In genomic region chr5:75566710-75567309, GRCh38 we compare ENCODE assay signal across 8 cellular contexts. TPM values are rescaled to one million over a fixed set of nuclear protein-coding genes. Genes with fewer than 3 reads are reported as not detected.
DNase-seq lines count a peak whose midpoint lies in the region; ATAC-seq lines count a peak whose summit lies in the region.

No MANE protein-coding gene starts in this region.

- peak; percentile 64 for DNase-seq in activated naive CD4-positive, alpha-beta T cell treated with Interleukin-2 at 50 U/mL for 16 hours
- DNase-seq in activated naive CD4-positive, alpha-beta T cell (lab: John Stamatoyannopoulos, UW): no peak
- DNase-seq in NT2/D1 (ENCODE audit: low read depth, low spot score) (peak; percentile 20), iPS DF 19.7 (ENCODE audit: low read depth, low spot score) (peak; percentile 3), GM19238 (ENCODE audit: insufficient read length, low spot score) (no peak)
- peak; percentile 59 to 74 for DNase-seq in activated naive CD4-positive, alpha-beta T cell treated with anti-CD3 and anti-CD28 coated beads, Interleukin-2, amount 50 U/mL, for 72 hours (ENCODE audit: low spot score in 2 of 2)
- peak; percentile 55 to 66 for DNase-seq in stimulated activated CD4-positive, alpha-beta T cell treated with anti-CD3 and anti-CD28 coated beads, Interleukin-2, amount 100 ng/mL, for 24 hours

- peaks cover 9 to 30% of the 10 kb centered on the region in 2 donors for H3K9me3 Mint-ChIP-seq in activated naive CD4-positive, alpha-beta T cell treated with anti-CD3 and anti-CD28 coated beads, Interleukin-2, amount 50 U/mL, for 72 hours

- ATAC-seq in HG02970 (IDR thresholded peaks at IDR 0.05; ENCODE audit: low FRiP score, unreplicated experiment): peak; percentile 68
- ATAC-seq in activated naive CD4-positive, alpha-beta T cell treated with anti-CD3 and anti-CD28 coated beads, Interleukin-2, amount 50 U/mL, for 72 hours: peak; percentile 91 to 92

- H3K9ac ChIP-seq in NT2/D1 (ENCODE audit: insufficient read length, low read depth): no peak overlapping the region

- H3K4me3 ChIP-seq in NT2/D1 (ENCODE audit: insufficient read length, low read depth): no peak overlapping the region

- peaks cover 3% of the 10 kb centered on the region for H3K36me3 ChIP-seq in NT2/D1 (ENCODE audit: insufficient read depth, insufficient read length, low read length)

- peak overlapping the region; percentile 81 to 95 for H3K27ac Mint-ChIP-seq in activated naive CD4-positive, alpha-beta T cell treated with anti-CD3 and anti-CD28 coated beads, Interleukin-2, amount 50 U/mL, for 72 hours

- no peaks in the 10 kb centered on the region for H3K27me3 ChIP-seq in NT2/D1 (ENCODE audit: insufficient read depth, insufficient read length)

- peaks cover 5% of the 10 kb centered on the region; the same call in 1 of the 2 replicates for H3K9me3 ChIP-seq in NT2/D1 (ENCODE audit: insufficient read depth, low read length)

- no peaks in the 10 kb centered on the region for H3K4me1 ChIP-seq in NT2/D1 (ENCODE audit: insufficient read depth, insufficient read length)

- peaks cover 32 to 71% of the 10 kb centered on the region in 2 donors for H3K36me3 Mint-ChIP-seq in activated naive CD4-positive, alpha-beta T cell treated with anti-CD3 and anti-CD28 coated beads, Interleukin-2, amount 50 U/mL, for 72 hours

RNA-seq across cellular contexts. Expression of gene ANKDD1B, which starts 44.4 kb away (rescaled TPM):
- total RNA-seq in activated naive CD4-positive, alpha-beta T cell treated with anti-CD3 and anti-CD28 coated beads, Interleukin-2, amount 50 U/mL, for 72 hours: under 1 TPM in 1 of 2 donors, not detected in 1; 0.19 TPM

RNA-seq across cellular contexts. Expression of gene POLK, which starts 55.1 kb away (rescaled TPM):
- 10 to 100 TPM; 35.4 to 44.7 TPM for total RNA-seq in activated naive CD4-positive, alpha-beta T cell treated with anti-CD3 and anti-CD28 coated beads, Interleukin-2, amount 50 U/mL, for 72 hours

RNA-seq across cellular contexts. Expression of gene CERT1, which starts 55.4 kb away (rescaled TPM):
- 10 to 100 TPM; 30.3 to 32.5 TPM for total RNA-seq in activated naive CD4-positive, alpha-beta T cell treated with anti-CD3 and anti-CD28 coated beads, Interleukin-2, amount 50 U/mL, for 72 hours

Comparison
In these comparisons a context has a peak if more than half of its experiments do, and no peak if none do; other contexts are left out.
1. DNase-seq: peak in activated naive CD4-positive, alpha-beta T cell treated with Interleukin-2 at 50 U/mL for 16 hours (single experiment), NT2/D1 (single experiment), activated naive CD4-positive, alpha-beta T cell treated with anti-CD3 and anti-CD28 coated beads, Interleukin-2, amount 50 U/mL, for 72 hours (2 of 2), iPS DF 19.7 (single experiment) and stimulated activated CD4-positive, alpha-beta T cell treated with anti-CD3 and anti-CD28 coated beads, Interleukin-2, amount 100 ng/mL, for 24 hours (2 of 2); none in activated naive CD4-positive, alpha-beta T cell (0 of 4) and GM19238 (single experiment).